ENCODE assay signal across 7 cellular contexts in the genomic region with DNA sequence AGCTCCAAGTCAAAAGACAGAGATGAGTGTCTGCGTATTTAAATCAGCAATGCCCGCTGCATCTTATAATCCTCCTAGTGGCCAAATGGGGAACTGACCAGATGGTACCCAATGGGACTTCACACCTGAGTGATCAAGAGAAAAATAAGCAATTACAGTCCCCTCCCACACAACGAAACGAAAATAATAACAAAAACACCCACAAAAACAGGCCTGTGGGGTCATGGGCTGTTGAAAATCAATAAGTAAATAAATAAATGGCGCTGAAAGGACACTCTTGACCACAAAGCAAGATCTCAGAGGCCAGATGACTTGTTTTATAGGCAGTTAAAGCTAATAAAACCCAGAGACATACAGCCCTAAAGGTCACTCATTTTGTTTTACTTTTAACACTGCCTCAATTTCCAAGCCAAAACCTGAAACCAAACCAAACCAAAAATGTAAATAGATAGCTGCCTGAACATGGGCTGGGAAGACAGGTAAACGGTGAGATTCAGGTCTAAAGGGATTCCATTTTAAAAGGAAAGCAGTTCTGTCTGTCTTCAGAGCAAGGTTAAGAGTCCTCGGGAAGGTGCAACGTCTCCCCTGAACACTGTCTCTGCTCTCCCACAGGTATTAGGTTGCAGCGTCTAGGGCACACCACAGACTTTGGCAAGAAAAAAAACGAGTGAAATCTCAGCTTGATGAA. TPM values are rescaled to one million over a fixed set of nuclear protein-coding genes. Genes with fewer than 3 reads are reported as not detected.
A peak's percentile ranks its signal among the peaks of the same experiment; 100 is the strongest.
DNase-seq lines count a peak whose midpoint lies in the region; ATAC-seq, FAIRE-seq and TF ChIP-seq lines count a peak whose summit lies in the region.

No MANE protein-coding gene starts in this region.

- H3K9me3 ChIP-seq in kidney (ENCODE audit: control insufficient read depth in 1 of 2, low read length in 2 of 2): no peaks in the 10 kb centered on the region

- no peak for TF ChIP-seq POLR2A in GM12892 (IDR thresholded peaks at IDR 0.05; ENCODE audit: low read depth, low read length)

- peaks cover 2 to 13% of the 10 kb centered on the region in 2 donors for H3K36me3 ChIP-seq in kidney (ENCODE audit: control insufficient read depth in 1 of 2, insufficient read depth in 2 of 2, low read length in 2 of 2)

- peak; percentile 79 for FAIRE-seq in GM12892 (lab: Jason Lieb, UNC)
- FAIRE-seq in kidney (lab: Jason Lieb, UNC): peak; percentile 44

- H3K9ac ChIP-seq in kidney (ENCODE audit: low read length in 2 of 2): peak overlapping the region; percentile 4 to 37

- H3K27ac ChIP-seq in kidney (ENCODE audit: low read depth in 2 of 2, low read length in 2 of 2): peak overlapping the region; percentile 76 to 89

- intact Hi-C loops in kidney (cut with DNase I): no loop called here

- peaks cover 0 to 13% of the 10 kb centered on the region in 2 donors for H3K4me1 ChIP-seq in kidney (ENCODE audit: control insufficient read depth in 1 of 2, insufficient read depth in 1 of 2, low read depth in 1 of 2, low read length in 2 of 2)

- TF ChIP-seq CTCF in kidney (IDR thresholded peaks at IDR 0.05; ENCODE audit: borderline replicate concordance, extremely low read depth, insufficient read depth): peak; percentile 90

- peak; percentile 45 for ATAC-seq in HG02885 (IDR thresholded peaks at IDR 0.05; ENCODE audit: poor library complexity, unreplicated experiment)

- H3K4me3 ChIP-seq in kidney (ENCODE audit: low read length in 2 of 2): peak overlapping the region; percentile 67 to 86

- DNase-seq in GM12892 (ENCODE audit: insufficient read length) (peak; percentile 47), NCI-H2196 (lab: John Stamatoyannopoulos, UW; ENCODE audit: unreplicated experiment) (peak; percentile 68), cerebellar nuclear complex (lab: John Stamatoyannopoulos, UW) (peak; percentile 14 to 74), kidney (no peak)
- DNase-seq in activated CD4-positive, CD25-positive, alpha-beta regulatory T cell treated with anti-CD3 and anti-CD28 coated beads, Interleukin-2, amount 50 U/mL, for 16 hours (ENCODE audit: low read depth, low spot score): peak; percentile 75
- DNase-seq in stimulated activated CD4-positive, alpha-beta T cell treated with anti-CD3 and anti-CD28 coated beads, Interleukin-15, amount 100 ng/mL, for 24 hours: peak; percentile 83

RNA-seq across cellular contexts. Expression of gene ZNF821, which starts 1.3 kb away (rescaled TPM):
- 8.3 TPM for polyA plus RNA-seq in GM12892 (2012; ENCODE audit: missing spikeins)
- 7.1 TPM for total RNA-seq in kidney
- polyA plus RNA-seq in kidney (ENCODE audit: insufficient read depth, low read depth, low replicate concordance): 10.0 TPM

RNA-seq across cellular contexts. Expression of gene IST1, which starts 12.7 kb away (rescaled TPM):
- polyA plus RNA-seq in GM12892 (2012; ENCODE audit: missing spikeins): 132 TPM
- 220 TPM for total RNA-seq in kidney
- polyA plus RNA-seq in kidney (ENCODE audit: insufficient read depth, low read depth, low replicate concordance): 138 TPM

RNA-seq across cellular contexts. Expression of gene ATXN1L, which starts 36.9 kb away (rescaled TPM):
- 9.0 TPM for polyA plus RNA-seq in GM12892 (2012; ENCODE audit: missing spikeins)
- total RNA-seq in kidney: 37.5 TPM
- 7.4 TPM for polyA plus RNA-seq in kidney (ENCODE audit: insufficient read depth, low read depth, low replicate concordance)
